ENCODE assay signal across 8 cellular contexts in the genomic region with DNA sequence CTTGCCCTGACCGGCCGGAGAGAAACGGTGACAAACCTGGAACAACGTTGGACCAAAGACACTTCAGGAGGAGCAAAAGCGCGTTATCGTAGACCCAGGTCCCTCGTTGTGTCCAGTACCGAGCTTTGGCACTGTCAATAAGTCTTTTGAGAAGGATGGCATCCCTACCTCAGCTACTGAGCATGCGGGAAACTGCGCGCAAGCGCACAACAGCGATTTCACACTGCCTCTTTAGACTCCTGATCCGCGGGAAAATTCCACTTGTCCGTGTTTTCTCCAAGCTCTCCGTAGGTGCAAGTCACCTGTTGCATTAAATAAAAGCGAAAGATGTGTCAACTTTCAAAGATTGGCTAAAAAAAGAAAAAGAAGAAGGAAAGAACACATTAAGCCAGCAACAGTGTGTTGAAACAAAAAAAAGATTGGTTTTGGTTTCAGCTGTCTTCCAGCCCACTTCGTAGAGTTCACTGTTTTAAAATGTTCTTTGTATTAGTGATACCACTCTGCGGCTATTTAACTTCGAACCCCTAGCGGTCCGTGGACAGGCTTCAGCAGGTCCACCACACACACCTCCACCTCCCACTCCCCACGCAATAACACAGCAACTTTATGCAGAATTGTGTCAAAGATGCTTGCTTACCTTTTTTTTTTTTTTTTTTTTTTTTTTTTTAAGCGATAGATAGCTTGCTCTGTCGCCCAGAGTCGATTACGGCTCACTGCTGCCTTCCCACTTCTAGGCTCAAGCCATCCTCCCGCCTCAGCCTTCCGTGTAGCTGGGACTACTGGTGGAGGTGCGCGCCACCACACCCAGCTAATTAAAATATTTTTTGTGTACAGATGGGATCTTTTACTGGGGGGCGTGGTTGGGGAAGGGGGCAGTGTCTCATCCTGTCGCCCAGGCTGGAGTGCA. TPM values are rescaled to one million over a fixed set of nuclear protein-coding genes. Genes with fewer than 3 reads are reported as not detected.
DNase-seq lines count a peak whose midpoint lies in the region; ATAC-seq and TF ChIP-seq lines count a peak whose summit lies in the region.

Gene BPNT1, minus strand, starts transcription at position 139 of the 907 bp plus-strand sequence. CDS start 9,942 bp downstream, outside the sequence.

- H3K36me3 Mint-ChIP-seq in activated CD4-positive, alpha-beta T cell treated with anti-CD3 and anti-CD28 coated beads, Interleukin-2, amount 10 ng/mL, durations not matched to agents 24 days and 14 days (ENCODE audit: low read depth) = no peaks in the 10 kb centered on the region

- H3K27me3 Mint-ChIP-seq in activated CD4-positive, alpha-beta T cell treated with anti-CD3 and anti-CD28 coated beads, Interleukin-2, amount 10 ng/mL, durations not matched to agents 24 days and 14 days = no peaks in the 10 kb centered on the region

- peak within 1 kb of the TSS; percentile 11 to 81 (median 73); a peak in 21 of 22 replicates for H3K27ac ChIP-seq in BLaER1 treated with 17β-estradiol and CSF1 and Interleukin-3, amounts not matched to agents 10 nM and 100 nM
- H3K27ac ChIP-seq in coronary artery = peak within 1 kb of the TSS; percentile 2 to 39

- peak within 1 kb of the TSS; percentile 62 to 80 (median 74) for H3K4me3 ChIP-seq in BLaER1 treated with 17β-estradiol and CSF1 and Interleukin-3, amounts not matched to agents 10 nM and 100 nM
- peak within 1 kb of the TSS; percentile 69 for H3K4me3 ChIP-seq in coronary artery

- H3K9ac ChIP-seq in BLaER1 treated with 17β-estradiol and CSF1 and Interleukin-3, amounts not matched to agents 10 nM and 100 nM = peak within 1 kb of the TSS; percentile 67 to 83 (median 79); a peak in 21 of 22 replicates

- intact Hi-C loops in activated CD4-positive, alpha-beta T cell treated with anti-CD3 and anti-CD28 coated beads, Interleukin-2, amount 10 ng/mL, durations not matched to agents 24 days and 14 days (cut with micrococcal nuclease) = loop anchor here (1.0 to 10.0 kb wide), 3 partner anchors 44 to 1805 kb away; partner anchors contain the start of genes EPRS1 and RRP15

- peak within 1 kb of the TSS; percentile 67 to 87 (median 82) for H3K4me2 ChIP-seq in BLaER1 treated with 17β-estradiol and CSF1 and Interleukin-3, amounts not matched to agents 10 nM and 100 nM

- peak within 1 kb of the TSS; percentile 87 for H3K27ac Mint-ChIP-seq in activated CD4-positive, alpha-beta T cell treated with anti-CD3 and anti-CD28 coated beads, Interleukin-2, amount 10 ng/mL, durations not matched to agents 24 days and 14 days

- peak within 1 kb of the TSS; percentile 92 for H3K4me3 Mint-ChIP-seq in activated CD4-positive, alpha-beta T cell treated with anti-CD3 and anti-CD28 coated beads, Interleukin-2, amount 10 ng/mL, durations not matched to agents 24 days and 14 days

- DNase-seq in NCI-H526 treated with DMSO at 0.1 percent for 48 hours (lab: John Stamatoyannopoulos, UW) = peak; percentile 85
- DNase-seq in activated CD4-positive, alpha-beta T cell treated with anti-CD3 and anti-CD28 coated beads, Interleukin-2, amount 10 ng/mL, durations not matched to agents 24 days and 14 days = peak; percentile 99
- peak; percentile 91 for DNase-seq in coronary artery (ENCODE audit: low spot score)
- DNase-seq in left kidney (ENCODE audit: low read depth, low spot score) = peak; percentile 98
- DNase-seq in stimulated activated CD4-positive, alpha-beta T cell treated with anti-CD3 and anti-CD28 coated beads, Interleukin-2, amount 100 ng/mL, for 24 hours = peak; percentile 99 to 100

- H3K27me3 ChIP-seq in BLaER1 treated with 17β-estradiol and CSF1 and Interleukin-3, amounts not matched to agents 10 nM and 100 nM = no peaks in the 10 kb centered on the region

- H4K20me1 ChIP-seq in BLaER1 treated with 17β-estradiol and CSF1 and Interleukin-3, amounts not matched to agents 10 nM and 100 nM = peaks cover 0 to 6% (median 0%) of the 10 kb centered on the region in 11 experiments; a peak in 3 of 22 replicates

- H3K36me3 ChIP-seq in BLaER1 treated with 17β-estradiol and CSF1 and Interleukin-3, amounts not matched to agents 10 nM and 100 nM = peaks cover 5 to 24% (median 9%) of the 10 kb centered on the region in 11 experiments; a peak in 15 of 22 replicates

- no peak for TF ChIP-seq CTCF in coronary artery (IDR thresholded peaks at IDR 0.05)

- H3K4me1 ChIP-seq in BLaER1 treated with 17β-estradiol and CSF1 and Interleukin-3, amounts not matched to agents 10 nM and 100 nM = peaks cover 8 to 26% (median 18%) of the 10 kb centered on the region in 10 experiments

- ATAC-seq in GM19324 (IDR thresholded peaks at IDR 0.05; ENCODE audit: low FRiP score, unreplicated experiment) (peak; percentile 70), HG03469 (IDR thresholded peaks at IDR 0.05; ENCODE audit: unreplicated experiment) (peak; percentile 55)

- peaks cover 16% of the 10 kb centered on the region for H3K4me1 Mint-ChIP-seq in activated CD4-positive, alpha-beta T cell treated with anti-CD3 and anti-CD28 coated beads, Interleukin-2, amount 10 ng/mL, durations not matched to agents 24 days and 14 days

- no peaks in the 10 kb centered on the region for H3K9me3 Mint-ChIP-seq in activated CD4-positive, alpha-beta T cell treated with anti-CD3 and anti-CD28 coated beads, Interleukin-2, amount 10 ng/mL, durations not matched to agents 24 days and 14 days

- peaks cover 0 to 6% (median 0%) of the 10 kb centered on the region in 11 experiments; a peak in 2 of 22 replicates for H3K9me3 ChIP-seq in BLaER1 treated with 17β-estradiol and CSF1 and Interleukin-3, amounts not matched to agents 10 nM and 100 nM (replicated peaks in 1 of 11)

RNA-seq across cellular contexts. Expression of gene BPNT1, which starts in this region (rescaled TPM):
- 24.9 and 27.2 TPM in 2 replicates for total RNA-seq in activated CD4-positive, alpha-beta T cell treated with anti-CD3 and anti-CD28 coated beads, Interleukin-2, amount 10 ng/mL, durations not matched to agents 24 days and 14 days

Comparison
In these comparisons a context has a peak if more than half of its experiments do, and no peak if none do; other contexts are left out.
1. Peak in every context shown above with its lines: DNase-seq, ATAC-seq, H3K4me3 ChIP-seq and H3K27ac ChIP-seq.